Comparison of ENCODE assay signal across 9 cellular contexts in the genomic region with DNA sequence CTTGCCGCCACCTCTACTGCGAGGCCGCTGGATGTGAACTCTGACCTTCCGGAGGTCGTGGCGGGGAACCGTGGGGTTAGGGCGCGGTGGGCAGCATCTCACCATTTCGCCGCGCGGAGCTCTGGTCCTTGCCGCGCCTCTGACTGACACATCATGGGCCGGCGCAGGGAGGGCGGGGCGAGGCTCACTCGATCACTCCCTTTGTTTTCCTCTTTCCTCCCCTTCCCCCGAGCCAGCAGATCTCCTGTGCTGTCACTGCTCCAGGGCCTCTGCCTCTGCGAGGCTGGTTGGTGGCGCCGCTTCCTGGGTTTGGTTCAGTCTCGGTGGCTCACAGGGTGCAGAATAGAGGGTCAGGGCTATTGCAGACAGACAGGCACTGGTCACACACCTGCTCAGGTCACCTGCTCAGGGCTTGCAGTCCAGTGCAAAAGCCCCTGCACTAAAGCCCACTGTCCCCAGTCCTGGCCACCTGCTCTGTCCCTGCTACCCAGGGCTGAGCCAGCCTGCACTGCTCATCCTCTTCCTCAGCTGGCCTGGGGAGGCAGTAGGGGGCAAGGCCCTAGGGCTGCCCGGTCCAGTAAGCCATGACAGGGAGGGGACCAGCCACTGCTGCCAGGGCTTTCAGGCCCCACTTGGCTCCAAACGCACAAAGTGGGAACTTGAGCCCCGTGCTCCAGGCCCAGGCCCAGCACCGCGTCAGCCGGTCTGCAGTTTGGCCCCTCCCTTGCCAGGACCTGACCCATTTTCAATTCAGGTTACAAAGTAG. TPM values are rescaled to one million over a fixed set of nuclear protein-coding genes. Genes with fewer than 3 reads are reported as not detected.
DNase-seq lines count a peak whose midpoint lies in the region; ATAC-seq and TF ChIP-seq lines count a peak whose summit lies in the region.
"Had no signal": no experiment of that assay in that cellular context is flagged by ENCODE, and none has a peak within 500 bp of the region (broad histone marks: within the 10 kb centered on the region; RNA-seq: fewer than 3 reads in every experiment).

No MANE protein-coding gene starts in this region.

- DNase-seq in activated naive CD8-positive, alpha-beta T cell treated with anti-CD3 and anti-CD28 coated beads for 36 hours: no peak
- DNase-seq in dorsolateral prefrontal cortex (peak; percentile 62 to 94 (median 84)), mesenchymal stem cell (no peak), transverse colon (peak; percentile 33), NCI-H526 treated with DMSO at 0.1 percent for 48 hours (lab: John Stamatoyannopoulos, UW) (no peak)
- no peak for DNase-seq in stimulated activated CD4-positive, alpha-beta T cell treated with anti-CD3 and anti-CD28 coated beads, Interleukin-2, amount 100 ng/mL, for 48 hours
- DNase-seq: activated T-cell treated with anti-CD3 and anti-CD28 coated beads, Interleukin-2, amount 50 U/mL, for 4 hours had no signal

- peak overlapping the region; percentile 10 for H3K27ac Mint-ChIP-seq in activated naive CD8-positive, alpha-beta T cell
- no peak overlapping the region for H3K27ac Mint-ChIP-seq in activated naive CD8-positive, alpha-beta T cell treated with anti-CD3 and anti-CD28 coated beads for 36 hours

- peak overlapping the region; percentile 58 for H3K9ac ChIP-seq in mesenchymal stem cell (ENCODE audit: low read length)

- no peaks in the 10 kb centered on the region for H3K27me3 Mint-ChIP-seq in activated naive CD8-positive, alpha-beta T cell
- H3K27me3 Mint-ChIP-seq in activated naive CD8-positive, alpha-beta T cell treated with anti-CD3 and anti-CD28 coated beads for 36 hours: no peaks in the 10 kb centered on the region

- peaks cover 43 to 83% of the 10 kb centered on the region in 2 experiments for H3K36me3 ChIP-seq in mesenchymal stem cell (ENCODE audit: control insufficient read depth in 1 of 2, insufficient read depth in 2 of 2, low read depth in 1 of 2, low read length in 2 of 2)
- H3K36me3 ChIP-seq in transverse colon: peaks cover 0 to 4% (median under 1%) of the 10 kb centered on the region in 4 donors

- 57% methylated on average over 31 of the region's 31 CpGs for WGBS in mesenchymal stem cell
- WGBS in transverse colon (ENCODE audit: low coverage in 1 of 2), 2 donors: 77% methylated on average over 26 of the region's 31 CpGs; no CpG with 5 or more reads in 1 of the 2 donors

- H3K4me3 Mint-ChIP-seq in activated naive CD8-positive, alpha-beta T cell: no peak overlapping the region
- no peak overlapping the region for H3K4me3 Mint-ChIP-seq in activated naive CD8-positive, alpha-beta T cell treated with anti-CD3 and anti-CD28 coated beads for 36 hours
- H3K4me3 Mint-ChIP-seq: activated T-cell treated with anti-CD3 and anti-CD28 coated beads, Interleukin-2, amount 50 U/mL, for 4 hours had no signal

- peak overlapping the region; percentile 34 for H4K91ac ChIP-seq in mesenchymal stem cell (ENCODE audit: low read length)

- no peaks in the 10 kb centered on the region for H3K9me3 ChIP-seq in mesenchymal stem cell (ENCODE audit: control insufficient read depth, low read length)
- no peaks in the 10 kb centered on the region for H3K9me3 ChIP-seq in transverse colon

- peak overlapping the region; percentile 2 for H2AK5ac ChIP-seq in mesenchymal stem cell (ENCODE audit: low read length, severe bottlenecking)

- intact Hi-C loops in dorsolateral prefrontal cortex (cut with DNase I) (loop anchor here in 1 of 2 donors (2.0 to 10.0 kb wide), 3 partner anchors 65 to 281 kb away; a partner anchor contains a TSS), transverse colon (cut with DNase I; ENCODE audit: low total_unique reads) (loop anchor here (5.0 kb wide), 1 partner anchor 139 kb away; a partner anchor contains a TSS)

- H3K4me1 Mint-ChIP-seq in activated naive CD8-positive, alpha-beta T cell (ENCODE audit: low read depth): peaks cover 43% of the 10 kb centered on the region
- H3K4me1 Mint-ChIP-seq in activated naive CD8-positive, alpha-beta T cell treated with anti-CD3 and anti-CD28 coated beads for 36 hours: peaks cover 36% of the 10 kb centered on the region

- in situ Hi-C loops in transverse colon (cut with MboI; ENCODE audit: low pct_ligation_motif_present in 1 of 4, low pct_unique_long_range_greater_than_20kb in 1 of 4, low sequenced_read_pairs in 3 of 4): loop anchor here in 1 of 4 donors (25.0 kb wide), 1 partner anchor 139 kb away; a partner anchor contains a TSS

- H2BK12ac ChIP-seq in mesenchymal stem cell (ENCODE audit: low read length in 2 of 2): peak overlapping the region in 1 of 2 experiments; percentile 18

- TF ChIP-seq EP300 in transverse colon (IDR thresholded peaks at IDR 0.05; ENCODE audit: low read depth): no peak

- H2BK15ac ChIP-seq in mesenchymal stem cell (ENCODE audit: low read depth, poor library complexity, severe bottlenecking): no peak overlapping the region

- H3K4me1 ChIP-seq in mesenchymal stem cell (ENCODE audit: control insufficient read depth, insufficient read depth, low read depth, low read length) (peaks cover 66% of the 10 kb centered on the region), transverse colon (peaks cover 19 to 42% (median 34%) of the 10 kb centered on the region in 4 donors)

- TF ChIP-seq POLR2A in transverse colon (IDR thresholded peaks at IDR 0.05): no peak

- H3K4ac ChIP-seq in mesenchymal stem cell (ENCODE audit: low read depth in 1 of 2, low read length in 2 of 2): peak overlapping the region in 1 of 2 experiments; percentile 79

- H3K79me1 ChIP-seq in mesenchymal stem cell (replicated peaks; ENCODE audit: low read length, poor library complexity, severe bottlenecking): peaks cover 6% of the 10 kb centered on the region

- H3K4me3 ChIP-seq in dorsolateral prefrontal cortex (peak overlapping the region; percentile 9 to 71 (median 56)), mesenchymal stem cell (ENCODE audit: insufficient read depth in 1 of 2, low read depth in 1 of 2, low read length in 2 of 2) (peak overlapping the region in 1 of 2 experiments; percentile 41), transverse colon (peak overlapping the region in 1 of 4 donors; percentile 12)

- no peak overlapping the region for H3K23ac ChIP-seq in mesenchymal stem cell (ENCODE audit: low read length in 2 of 2)

- H3K36me3 Mint-ChIP-seq in activated naive CD8-positive, alpha-beta T cell: no peaks in the 10 kb centered on the region
- H3K36me3 Mint-ChIP-seq in activated naive CD8-positive, alpha-beta T cell treated with anti-CD3 and anti-CD28 coated beads for 36 hours: peaks cover 9% of the 10 kb centered on the region

- H3K14ac ChIP-seq in mesenchymal stem cell (ENCODE audit: low read length in 2 of 2): peak overlapping the region in 1 of 2 experiments; percentile 19

- H3K27me3 ChIP-seq in dorsolateral prefrontal cortex: no peaks in the 10 kb centered on the region
- H3K27me3 ChIP-seq in mesenchymal stem cell (ENCODE audit: control insufficient read depth in 1 of 2, insufficient read depth in 1 of 2, low read length in 2 of 2): no peaks in the 10 kb centered on the region
- no peaks in the 10 kb centered on the region for H3K27me3 ChIP-seq in transverse colon

- H3K18ac ChIP-seq in mesenchymal stem cell (ENCODE audit: low read depth in 1 of 2, low read length in 2 of 2): peak overlapping the region; percentile 19 to 35

- no peak for ATAC-seq in HG03175 (IDR thresholded peaks at IDR 0.05; ENCODE audit: unreplicated experiment)
- ATAC-seq: activated T-cell treated with anti-CD3 and anti-CD28 coated beads, Interleukin-2, amount 50 U/mL, for 4 hours had no signal

- H3K4me2 ChIP-seq in mesenchymal stem cell (ENCODE audit: low read length, poor library complexity, severe bottlenecking): no peak overlapping the region

- H2AFZ ChIP-seq in mesenchymal stem cell (ENCODE audit: low read depth, low read length): no peak overlapping the region

- peak overlapping the region; percentile 62 to 98 (median 92) for H3K27ac ChIP-seq in dorsolateral prefrontal cortex
- no peak overlapping the region for H3K27ac ChIP-seq in mesenchymal stem cell (ENCODE audit: low read length, poor library complexity, severe bottlenecking)
- peak overlapping the region; percentile 16 to 73 (median 47) for H3K27ac ChIP-seq in transverse colon

- H4K8ac ChIP-seq in mesenchymal stem cell (ENCODE audit: low read length): peak overlapping the region; percentile 45

- H3K9me3 Mint-ChIP-seq in activated naive CD8-positive, alpha-beta T cell (ENCODE audit: low read depth): no peaks in the 10 kb centered on the region
- H3K9me3 Mint-ChIP-seq in activated naive CD8-positive, alpha-beta T cell treated with anti-CD3 and anti-CD28 coated beads for 36 hours: no peaks in the 10 kb centered on the region
- H3K9me3 Mint-ChIP-seq: activated T-cell treated with anti-CD3 and anti-CD28 coated beads, Interleukin-2, amount 50 U/mL, for 4 hours had no signal

- H2BK5ac ChIP-seq in mesenchymal stem cell (ENCODE audit: low read depth, low read length, poor library complexity, severe bottlenecking): no peak overlapping the region

- TF ChIP-seq CTCF in dorsolateral prefrontal cortex (IDR thresholded peaks at IDR 0.05 in 54 of 56, conservative IDR thresholded peaks at IDR 0.05 in 2 of 56; ENCODE audit: low read depth in 1 of 56, partially characterized antibody in 56 of 56) (peak in 5 of 56 donors; percentile 4 to 21 (median 9)), transverse colon (IDR thresholded peaks at IDR 0.05) (no peak)

- no peak overlapping the region for H2BK120ac ChIP-seq in mesenchymal stem cell (ENCODE audit: low read depth, low read length)

RNA-seq across cellular contexts. Expression of a gene that starts 36.2 kb away (rescaled TPM):
- total RNA-seq in activated naive CD8-positive, alpha-beta T cell treated with anti-CD3 and anti-CD28 coated beads for 36 hours: 10 to 100 TPM; 43.4 to 45.8 TPM
- 100 to 1,000 TPM in 2 of 120 experiments, 10 to 100 TPM in 118; 48.4 to 108 (median 75.5) TPM for total RNA-seq in dorsolateral prefrontal cortex
- polyA plus RNA-seq in mesenchymal stem cell (2013, experiment 1 of 2): 31.5 TPM
- polyA plus RNA-seq in mesenchymal stem cell (2013, experiment 2 of 2): 31.2 TPM
- 100 to 1,000 TPM in 1 of 4 donors, 10 to 100 TPM in 3; 33.7 to 111 (median 47.7) TPM for total RNA-seq in transverse colon

Comparison
In these comparisons a context has a peak if more than half of its experiments do, and no peak if none do; other contexts are left out.
1. DNase-seq: peak in dorsolateral prefrontal cortex (10 of 10) and transverse colon (single experiment); none in activated naive CD8-positive, alpha-beta T cell treated with anti-CD3 and anti-CD28 coated beads for 36 hours (single experiment), mesenchymal stem cell (single experiment), NCI-H526 treated with DMSO at 0.1 percent for 48 hours (single experiment) and stimulated activated CD4-positive, alpha-beta T cell treated with anti-CD3 and anti-CD28 coated beads, Interleukin-2, amount 100 ng/mL, for 48 hours (0 of 2).